Comparison of ENCODE assay signal across 2 cellular contexts in genomic region chr6:30625511-30625910, GRCh38.
TF ChIP-seq lines count a peak whose summit lies in the region.

No MANE protein-coding gene starts in this region.

TF ChIP-seq in HEK293T, 16 proteins besides CTCF, POLR2A, EP300 and RAD21 (continued from another document):
- TF ChIP-seq, protein P1, sequence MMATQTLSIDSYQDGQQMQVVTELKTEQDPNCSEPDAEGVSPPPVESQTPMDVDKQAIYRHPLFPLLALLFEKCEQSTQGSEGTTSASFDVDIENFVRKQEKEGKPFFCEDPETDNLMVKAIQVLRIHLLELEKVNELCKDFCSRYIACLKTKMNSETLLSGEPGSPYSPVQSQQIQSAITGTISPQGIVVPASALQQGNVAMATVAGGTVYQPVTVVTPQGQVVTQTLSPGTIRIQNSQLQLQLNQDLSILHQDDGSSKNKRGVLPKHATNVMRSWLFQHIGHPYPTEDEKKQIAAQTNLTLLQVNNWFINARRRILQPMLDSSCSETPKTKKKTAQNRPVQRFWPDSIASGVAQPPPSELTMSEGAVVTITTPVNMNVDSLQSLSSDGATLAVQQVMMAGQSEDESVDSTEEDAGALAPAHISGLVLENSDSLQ (IDR thresholded peaks at IDR 0.05): no peak
- TF ChIP-seq FOXA1 (IDR thresholded peaks at IDR 0.05) (no peak), HDGF (IDR thresholded peaks at IDR 0.05; ENCODE audit: borderline replicate concordance) (no peak), FOXM1 (IDR thresholded peaks at IDR 0.05; ENCODE audit: borderline replicate concordance) (no peak), ARNT (IDR thresholded peaks at IDR 0.05) (no peak), BHLHE40 (IDR thresholded peaks at IDR 0.05; ENCODE audit: borderline replicate concordance) (no peak), ELF4 (IDR thresholded peaks at IDR 0.05) (no peak), NFRKB (IDR thresholded peaks at IDR 0.05) (no peak), SUZ12 (IDR thresholded peaks at IDR 0.05) (no peak)
TF ChIP-seq in HEK293T: peak in this region for 0.

TF ChIP-seq in WTC11, 78 proteins besides CTCF, POLR2A, EP300 and RAD21 (continued from another document):
- TF ChIP-seq PRDM15 (CRISPR knock-in tag; IDR thresholded peaks at IDR 0.05): no peak
- no peak for TF ChIP-seq SMAD3 (CRISPR knock-in tag; IDR thresholded peaks at IDR 0.05; ENCODE audit: borderline replicate concordance)
- TF ChIP-seq FOXP1 (CRISPR knock-in tag; IDR thresholded peaks at IDR 0.05; ENCODE audit: borderline replicate concordance): no peak
- TF ChIP-seq NR2C2 (CRISPR knock-in tag; IDR thresholded peaks at IDR 0.05): no peak
- no peak for TF ChIP-seq CREM (CRISPR knock-in tag; IDR thresholded peaks at IDR 0.05)
